14 cellular contexts compared by ENCODE assay signal in the genomic region with DNA sequence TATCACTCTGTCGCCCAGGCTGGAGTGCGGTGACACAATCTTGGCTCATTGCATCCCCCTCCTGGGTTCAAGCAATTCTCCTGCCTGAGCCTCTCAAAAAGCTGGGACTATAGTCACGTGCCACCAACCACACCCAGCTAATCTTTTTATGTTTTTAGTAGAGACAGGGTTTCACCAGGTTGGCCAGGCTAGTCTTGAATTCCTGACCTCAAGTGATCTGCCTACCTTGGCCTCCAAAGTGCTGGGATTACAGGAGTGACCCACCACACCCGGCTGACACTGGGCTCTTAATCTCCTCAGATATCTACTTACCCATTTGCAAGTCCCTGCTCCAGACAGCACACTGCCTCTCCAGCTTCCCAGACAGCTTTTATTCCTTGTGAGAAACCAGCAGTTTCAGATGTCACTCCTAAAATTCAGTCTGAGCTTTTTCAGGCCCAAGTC.
DNase-seq lines count a peak whose midpoint lies in the region; ATAC-seq and TF ChIP-seq lines count a peak whose summit lies in the region.
"Had no signal": no experiment of that assay in that cellular context is flagged by ENCODE, and none has a peak within 500 bp of the region (broad histone marks: within the 10 kb centered on the region; RNA-seq: fewer than 3 reads in every experiment).

No MANE protein-coding gene starts in this region.

- CTCF ChIA-PET in GM10248 (lab: Yijun Ruan, JAX) = no interaction called here

- H3K4me2 ChIP-seq in osteoblast (ENCODE audit: insufficient read depth, low read length) = no peak overlapping the region

- H3K4me3 Mint-ChIP-seq in activated T-helper 17 cell treated with anti-CD3 and anti-CD28 coated beads, Interleukin-2, amount 50 U/mL, for 72 hours = no peak overlapping the region
- H3K4me3 Mint-ChIP-seq: B cell; CD8-positive, alpha-beta T cell had no signal

- H3K9me3 ChIP-seq in osteoblast (ENCODE audit: low read depth, low read length) = no peaks in the 10 kb centered on the region
- H3K9me3 ChIP-seq: MG63 had no signal

- H3K27ac ChIP-seq in osteoblast (ENCODE audit: low read depth, low read length) = no peak overlapping the region

- H3K4me1 Mint-ChIP-seq in activated T-helper 17 cell treated with anti-CD3 and anti-CD28 coated beads, Interleukin-2, amount 50 U/mL, for 72 hours = no peaks in the 10 kb centered on the region
- H3K4me1 Mint-ChIP-seq: B cell had no signal

- H3K4me1 ChIP-seq in osteoblast (ENCODE audit: insufficient read depth, low read length) = no peaks in the 10 kb centered on the region

- DNase-seq in left colon (peak; percentile 25 to 37), osteoblast (ENCODE audit: insufficient read length, low spot score, missing footprints) (peak; percentile 11), GM10248 (ENCODE audit: extremely low spot score) (no peak), NCI-H69 (lab: John Stamatoyannopoulos, UW) (no peak)
- DNase-seq in activated CD8-positive, alpha-beta memory T cell treated with anti-CD3 and anti-CD28 coated beads, Interleukin-2, amount 50 U/mL, for 4 hours = no peak
- DNase-seq: CD8-positive, alpha-beta T cell; MG63; NCI-H1105; NCI-H1694 treated with DMSO at 0.1 percent for 48 hours; NCI-H748 treated with DMSO at 0.1 percent for 48 hours; SHP77 had no signal

- no peaks in the 10 kb centered on the region for H3K36me3 ChIP-seq in osteoblast (ENCODE audit: insufficient read depth, low read length)
- H3K36me3 ChIP-seq: MG63 had no signal

- POLR2A ChIA-PET in GM10248 (lab: Yijun Ruan, JAX) = no interaction called here

- H3K27me3 ChIP-seq in osteoblast (ENCODE audit: insufficient read depth, low read length) = peaks cover 3% of the 10 kb centered on the region
- H3K27me3 ChIP-seq: MG63 had no signal

- H3K27me3 Mint-ChIP-seq in activated T-helper 17 cell treated with anti-CD3 and anti-CD28 coated beads, Interleukin-2, amount 50 U/mL, for 72 hours = no peaks in the 10 kb centered on the region

- H4K20me1 ChIP-seq in osteoblast (ENCODE audit: insufficient read depth, low read length) = no peaks in the 10 kb centered on the region

- H3K79me2 ChIP-seq in osteoblast (ENCODE audit: insufficient read depth, low read length) = no peaks in the 10 kb centered on the region

- no peak overlapping the region for H2AFZ ChIP-seq in osteoblast (ENCODE audit: low read length)

- no peak overlapping the region for H3K4me3 ChIP-seq in osteoblast (ENCODE audit: insufficient read depth, low read length)
- H3K4me3 ChIP-seq: MG63 had no signal

- TF ChIP-seq CTCF in osteoblast (IDR thresholded peaks at IDR 0.05; ENCODE audit: extremely low read depth, low read depth, low read length) (no peak), GM10248 (IDR thresholded peaks at IDR 0.05; ENCODE audit: control extremely low read depth, extremely low read depth, low read depth, missing control alignments) (no peak)

- H3K9me3 Mint-ChIP-seq in activated T-helper 17 cell treated with anti-CD3 and anti-CD28 coated beads, Interleukin-2, amount 50 U/mL, for 72 hours = no peaks in the 10 kb centered on the region
- H3K9me3 Mint-ChIP-seq: CD8-positive, alpha-beta T cell had no signal

- H3K27ac Mint-ChIP-seq in activated T-helper 17 cell treated with anti-CD3 and anti-CD28 coated beads, Interleukin-2, amount 50 U/mL, for 72 hours = peak overlapping the region; percentile 11
- H3K27ac Mint-ChIP-seq: B cell; CD8-positive, alpha-beta T cell had no signal

- intact Hi-C loops in left colon (cut with DNase I, micrococcal nuclease) = no loop called here

- ATAC-seq in activated T-helper 17 cell treated with anti-CD3 and anti-CD28 coated beads, Interleukin-2, amount 50 U/mL, for 72 hours (replicated peaks) = no peak
- peak; percentile 74 for ATAC-seq in left colon
- ATAC-seq in GM19351 (IDR thresholded peaks at IDR 0.05; ENCODE audit: unreplicated experiment) = no peak
- ATAC-seq: CD8-positive, alpha-beta T cell had no signal

- H3K36me3 Mint-ChIP-seq in activated T-helper 17 cell treated with anti-CD3 and anti-CD28 coated beads, Interleukin-2, amount 50 U/mL, for 72 hours (ENCODE audit: low read depth) = no peaks in the 10 kb centered on the region
- H3K36me3 Mint-ChIP-seq: CD8-positive, alpha-beta T cell had no signal

Comparison
In these comparisons a context has a peak if more than half of its experiments do, and no peak if none do; other contexts are left out.
1. DNase-seq: peak in left colon (2 of 2) and osteoblast (single experiment); none in GM10248 (single experiment), activated CD8-positive, alpha-beta memory T cell treated with anti-CD3 and anti-CD28 coated beads, Interleukin-2, amount 50 U/mL, for 4 hours (single experiment) and NCI-H69 (single experiment).